ENCODE assay signal across 8 cellular contexts in genomic region chr6:116680880-116681672, GRCh38. TPM values are rescaled to one million over a fixed set of nuclear protein-coding genes. Genes with fewer than 3 reads are reported as not detected.
A peak's percentile ranks its signal among the peaks of the same experiment; 100 is the strongest.
DNase-seq lines count a peak whose midpoint lies in the region; ATAC-seq and TF ChIP-seq lines count a peak whose summit lies in the region.

TSS of gene KPNA5 (plus strand) at chr6:116681211. CDS start at chr6:116681335, 124 bp downstream.

- DNase-seq in Caki2 (ENCODE audit: low read depth) = peak; percentile 86
- peak in 75 of 76 experiments; percentile 59 to 95 (median 87) for DNase-seq in HUDEP-2 (lab: John Stamatoyannopoulos, UW; ENCODE audit: unreplicated experiment in 76 of 76)
- peak; percentile 93 for DNase-seq in NOMO-1 treated with dmso at 0.1 percent for 144 hours (lab: John Stamatoyannopoulos, UW; ENCODE audit: unreplicated experiment)
- DNase-seq in activated CD8-positive, alpha-beta memory T cell treated with anti-CD3 and anti-CD28 coated beads, Interleukin-2, amount 50 U/mL, for 1 hour (ENCODE audit: extremely low read depth) = peak; percentile 73
- DNase-seq in endodermal cell = peak; percentile 98
- DNase-seq in mesothelial cell of epicardium (ENCODE audit: low spot score in 2 of 2, unreplicated experiment in 2 of 2) = peak; percentile 75 to 90
- peak; percentile 82 to 85 for DNase-seq in stimulated activated CD8-positive, alpha-beta memory T cell treated with anti-CD3 and anti-CD28 coated beads, Interleukin-15, amount 100 ng/mL, for 4 hours (ENCODE audit: low read depth in 2 of 2)

- H3K9me3 Mint-ChIP-seq in endodermal cell (no peaks in the 10 kb centered on the region), mesothelial cell of epicardium (peaks cover 8% of the 10 kb centered on the region)

- peaks cover 2% of the 10 kb centered on the region for H3K4me1 Mint-ChIP-seq in endodermal cell
- H3K4me1 Mint-ChIP-seq in mesothelial cell of epicardium = peaks cover 12% of the 10 kb centered on the region

- WGBS in endodermal cell (ENCODE audit: insufficient coverage in 1 of 2, insufficient read length in 1 of 2), 2 experiments = 0 to 1% methylated on average over 22 to 69 of the region's 69 CpGs

- H3K9me3 ChIP-seq in endodermal cell (ENCODE audit: control insufficient read depth, low read length) = no peaks in the 10 kb centered on the region

- no peaks in the 10 kb centered on the region for H3K27me3 ChIP-seq in endodermal cell (ENCODE audit: control insufficient read depth, insufficient read depth, low read length, poor library complexity, severe bottlenecking)

- in situ Hi-C loops in Caki2 (cut with HindIII; ENCODE audit: low pct_unique_long_range_greater_than_20kb, low sequenced_read_pairs) = no loop called here

- H3K4me3 Mint-ChIP-seq in endodermal cell = peak within 1 kb of the TSS; percentile 85
- H3K4me3 Mint-ChIP-seq in mesothelial cell of epicardium = peak within 1 kb of the TSS; percentile 98

- H3K36me3 Mint-ChIP-seq in endodermal cell (ENCODE audit: low read depth) (peaks cover 17% of the 10 kb centered on the region), mesothelial cell of epicardium (peaks cover 18% of the 10 kb centered on the region)

- H3K9ac ChIP-seq in endodermal cell (ENCODE audit: extremely low read depth, low read length, poor library complexity, severe bottlenecking) = peak within 1 kb of the TSS; percentile 77

- TF ChIP-seq CTCF in endodermal cell (conservative IDR thresholded peaks at IDR 0.05) (no peak), mesothelial cell of epicardium (IDR thresholded peaks at IDR 0.05; ENCODE audit: unreplicated experiment) (no peak)

- peak within 1 kb of the TSS; percentile 90 for H3K27ac ChIP-seq in endodermal cell (ENCODE audit: low read depth, low read length)

- peak within 1 kb of the TSS; percentile 96 for H3K4me3 ChIP-seq in endodermal cell (ENCODE audit: low read length)

- peaks cover 11% of the 10 kb centered on the region for H3K36me3 ChIP-seq in endodermal cell (ENCODE audit: control insufficient read depth, insufficient read depth, low read length)

- no peaks in the 10 kb centered on the region for H3K27me3 Mint-ChIP-seq in endodermal cell (ENCODE audit: insufficient read depth)
- no peaks in the 10 kb centered on the region for H3K27me3 Mint-ChIP-seq in mesothelial cell of epicardium (ENCODE audit: low read depth)

- no peaks in the 10 kb centered on the region for H3K4me1 ChIP-seq in endodermal cell (ENCODE audit: control insufficient read depth, insufficient read depth, low read length)

- peak; percentile 95 for ATAC-seq in GM21390 (IDR thresholded peaks at IDR 0.05; ENCODE audit: unreplicated experiment)

- H3K27ac Mint-ChIP-seq in endodermal cell (peak within 1 kb of the TSS; percentile 96), mesothelial cell of epicardium (peak within 1 kb of the TSS; percentile 99)

RNA-seq across cellular contexts. Expression of gene KPNA5, which starts in this region (rescaled TPM):
- total RNA-seq in Caki2 (2014; rRNA removed; shearing (Covaris generic); ENCODE audit: low replicate concordance) = 3.6 and 4.6 TPM in 2 replicates
- total RNA-seq in endodermal cell = 10 to 100 TPM; 10.4 to 20.1 TPM
- 14.8 TPM for polyA plus RNA-seq in endodermal cell (2013, experiment 1 of 2)
- polyA plus RNA-seq in endodermal cell (2013, experiment 2 of 2) = 14.3 TPM
- 28.1 to 32.2 TPM (median 29.5 TPM) in 3 replicates for total RNA-seq in mesothelial cell of epicardium

Comparison
In these comparisons a context has a peak if more than half of its experiments do, and no peak if none do; other contexts are left out.
1. Peak in every context shown above with its lines: DNase-seq, ATAC-seq, H3K4me3 ChIP-seq and H3K27ac ChIP-seq.